In genomic region chr1:5151481-5151880, GRCh38 we compare ENCODE assay signal across 29 cellular contexts.
"Had no signal": no experiment of that assay in that cellular context is flagged by ENCODE, and none has a peak within 500 bp of the region (broad histone marks: within the 10 kb centered on the region; RNA-seq: fewer than 3 reads in every experiment).

No MANE protein-coding gene starts in this region.

- ATAC-seq: activated CD8-positive, alpha-beta T cell treated with anti-CD3 and anti-CD28 coated beads for 36 hours; activated naive CD4-positive, alpha-beta T cell treated with anti-CD3 and anti-CD28 coated beads, Interleukin-2, amount 50 U/mL, for 72 hours; activated T-cell treated with anti-CD3 and anti-CD28 coated beads, Interleukin-2, amount 50 U/mL, for 4 hours; activated T-cell treated with anti-CD3 and anti-CD28 coated beads, Interleukin-2, amount 50 U/mL, for 72 hours; activated T-helper 17 cell treated with anti-CD3 and anti-CD28 coated beads, Interleukin-2, amount 50 U/mL, for 72 hours; body of pancreas had no signal

- DNase-seq: activated B cell treated with CpG ODN at 0.5 μM for 24 hours; activated CD4-positive, alpha-beta memory T cell treated with anti-CD3 and anti-CD28 coated beads for 36 hours; activated CD4-positive, alpha-beta T cell treated with anti-CD3 and anti-CD28 coated beads for 4 hours; activated CD4-positive, alpha-beta T cell treated with anti-CD3 and anti-CD28 coated beads, Interleukin-2, amount 10 ng/mL, durations not matched to agents 24 days and 14 days; activated CD4-positive, alpha-beta T cell treated with anti-CD3 and anti-CD28 coated beads, Interleukin-2, amount 50 U/mL, for 1 hour; activated CD4-positive, alpha-beta T cell treated with anti-CD3 and anti-CD28 coated beads, Interleukin-2, amount 50 U/mL, for 4 hours; activated CD4-positive, CD25-positive, alpha-beta regulatory T cell treated with anti-CD3 and anti-CD28 coated beads, Interleukin-2, amount 50 U/mL, for 72 hours; activated CD8-positive, alpha-beta memory T cell treated with anti-CD3 and anti-CD28 coated beads, Interleukin-2, amount 50 U/mL, for 4 hours; activated CD8-positive, alpha-beta T cell treated with anti-CD3 and anti-CD28 coated beads for 36 hours; activated effector memory CD4-positive, alpha-beta T cell treated with anti-CD3 and anti-CD28 coated beads, Interleukin-2, amount 50 U/mL, for 16 hours; activated gamma-delta T cell treated with Interleukin-2 at 50 U/mL for 16 hours; activated naive CD4-positive, alpha-beta T cell; activated naive CD4-positive, alpha-beta T cell treated with anti-CD3 and anti-CD28 coated beads for 36 hours; activated naive CD4-positive, alpha-beta T cell treated with anti-CD3 and anti-CD28 coated beads, Interleukin-2, amount 50 U/mL, for 16 hours; activated naive CD8-positive, alpha-beta T cell treated with anti-CD3 and anti-CD28 coated beads for 36 hours; activated T-cell treated with anti-CD3 and anti-CD28 coated beads for 4 hours; activated T-cell treated with anti-CD3 and anti-CD28 coated beads, Interleukin-2, amount 50 U/mL, for 1 hour; activated T-cell treated with anti-CD3 and anti-CD28 coated beads, Interleukin-2, amount 50 U/mL, for 4 hours; activated T-cell treated with anti-CD3 and anti-CD28 coated beads, Interleukin-2, amount 50 U/mL, for 72 hours; adrenal gland; amniotic stem cell; aorta; body of pancreas; brain microvascular endothelial cell; central memory CD4-positive, alpha-beta T cell; T-helper 2 cell; T-helper 9 cell had no signal
